ENCODE assay signal across 14 cellular contexts in the genomic region with DNA sequence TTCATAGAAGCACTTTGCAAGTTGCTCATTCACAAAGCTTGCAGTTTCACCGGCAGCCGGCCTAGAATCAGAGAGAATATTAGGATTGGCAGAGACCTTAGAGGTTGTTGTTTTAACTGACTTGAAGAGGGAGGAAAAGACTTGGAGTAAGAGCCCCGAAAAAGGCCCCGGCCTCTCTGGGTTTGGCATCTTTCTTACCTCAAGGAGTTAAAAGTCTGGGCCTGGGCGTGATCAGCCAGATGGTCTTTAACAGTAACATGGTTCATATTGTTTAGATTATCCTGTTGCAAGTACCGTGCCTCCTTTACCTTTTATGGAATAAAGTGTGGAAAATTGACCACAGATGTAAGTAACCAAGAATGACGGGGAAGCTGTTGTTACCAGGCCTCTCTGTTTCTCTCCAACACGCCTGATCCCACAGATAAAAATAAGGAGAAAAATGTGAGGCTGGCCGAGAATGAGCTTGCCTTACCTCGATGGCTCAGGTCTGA. TPM values are rescaled to one million over a fixed set of nuclear protein-coding genes. Genes with fewer than 3 reads are reported as not detected.
DNase-seq lines count a peak whose midpoint lies in the region; ATAC-seq, FAIRE-seq and TF ChIP-seq lines count a peak whose summit lies in the region.
"Had no signal": no experiment of that assay in that cellular context is flagged by ENCODE, and none has a peak within 500 bp of the region (broad histone marks: within the 10 kb centered on the region; RNA-seq: fewer than 3 reads in every experiment).

No MANE protein-coding gene starts in this region.

- WGBS in right cardiac atrium, result 53% methylated on average over 10 of the region's 10 CpGs

- peak overlapping the region; percentile 42 for H3K4me3 Mint-ChIP-seq in astrocyte (ENCODE audit: unreplicated experiment)
- H3K4me3 Mint-ChIP-seq in activated CD4-positive, alpha-beta T cell treated with anti-CD3 and anti-CD28 coated beads for 36 hours, result no peak overlapping the region
- no peak overlapping the region for H3K4me3 Mint-ChIP-seq in naive thymus-derived CD4-positive, alpha-beta T cell
- H3K4me3 Mint-ChIP-seq: WTC11 had no signal

- DNase-seq in EH (ENCODE audit: low read depth), result peak; percentile 96
- DNase-seq in astrocyte (ENCODE audit: low read depth), result peak; percentile 97
- no peak for DNase-seq in right cardiac atrium
- DNase-seq in GM19240 (ENCODE audit: insufficient read length, low spot score), result no peak
- no peak for DNase-seq in activated CD4-positive, alpha-beta T cell treated with anti-CD3 and anti-CD28 coated beads for 36 hours
- no peak for DNase-seq in naive thymus-derived CD4-positive, alpha-beta T cell
- no peak for DNase-seq in activated naive CD4-positive, alpha-beta T cell treated with anti-CD3 and anti-CD28 coated beads, Interleukin-2, amount 50 U/mL, for 16 hours
- DNase-seq: activated effector memory CD4-positive, alpha-beta T cell treated with Interleukin-2 at 50 U/mL for 16 hours; GOT3; NCI-H1105 treated with DMSO at 0.1 percent for 48 hours; stimulated activated CD4-positive, alpha-beta T cell treated with anti-CD3 and anti-CD28 coated beads, Interleukin-1b, Interleukin-23, amount 100 ng/mL, for 48 hours; testis had no signal

- H3K4me2 ChIP-seq in astrocyte (ENCODE audit: low read length), result peak overlapping the region; percentile 66

- FAIRE-seq in astrocyte (lab: Jason Lieb, UNC), result peak; percentile 64

- H3K4me3 ChIP-seq in astrocyte (ENCODE audit: insufficient read depth, low read depth, low read length) (peak overlapping the region; percentile 13), right cardiac atrium (ENCODE audit: low read length) (no peak overlapping the region), skin epidermis (no peak overlapping the region)
- no peak overlapping the region for H3K4me3 ChIP-seq in naive thymus-derived CD4-positive, alpha-beta T cell (ENCODE audit: low read length)
- H3K4me3 ChIP-seq: testis had no signal

- H3K9ac ChIP-seq in astrocyte (ENCODE audit: low read length), result peak overlapping the region; percentile 65

- peaks cover 14% of the 10 kb centered on the region for H3K36me3 Mint-ChIP-seq in astrocyte (ENCODE audit: low read depth, unreplicated experiment)
- no peaks in the 10 kb centered on the region for H3K36me3 Mint-ChIP-seq in activated CD4-positive, alpha-beta T cell treated with anti-CD3 and anti-CD28 coated beads for 36 hours (ENCODE audit: low read depth)
- H3K36me3 Mint-ChIP-seq in naive thymus-derived CD4-positive, alpha-beta T cell, result no peaks in the 10 kb centered on the region
- H3K36me3 Mint-ChIP-seq: WTC11 had no signal

- H3K9me3 ChIP-seq in astrocyte (ENCODE audit: insufficient read depth, low read depth, low read length), result no peaks in the 10 kb centered on the region
- no peaks in the 10 kb centered on the region for H3K9me3 ChIP-seq in right cardiac atrium (ENCODE audit: control insufficient read depth, low read length)
- no peaks in the 10 kb centered on the region for H3K9me3 ChIP-seq in naive thymus-derived CD4-positive, alpha-beta T cell (ENCODE audit: control insufficient read depth in 2 of 3, low read length in 3 of 3)
- H3K9me3 ChIP-seq: testis had no signal

- H3K27me3 Mint-ChIP-seq in astrocyte (ENCODE audit: low read depth, unreplicated experiment), result no peaks in the 10 kb centered on the region
- H3K27me3 Mint-ChIP-seq in activated CD4-positive, alpha-beta T cell treated with anti-CD3 and anti-CD28 coated beads for 36 hours, result no peaks in the 10 kb centered on the region
- peaks cover 0 to 16% (median 6%) of the 10 kb centered on the region in 5 donors for H3K27me3 Mint-ChIP-seq in naive thymus-derived CD4-positive, alpha-beta T cell

- intact Hi-C loops in right cardiac atrium (cut with DNase I), result no loop called here
- intact Hi-C loops in activated CD4-positive, alpha-beta T cell treated with anti-CD3 and anti-CD28 coated beads for 36 hours (cut with DNase I, micrococcal nuclease), result no loop called here
- intact Hi-C loops in naive thymus-derived CD4-positive, alpha-beta T cell (cut with micrococcal nuclease), result no loop called here

- H3K27ac ChIP-seq in astrocyte (ENCODE audit: low read depth, low read length) (peak overlapping the region; percentile 82), right cardiac atrium (ENCODE audit: low read length) (peak overlapping the region; percentile 91), skin epidermis (peak overlapping the region in 15 of 21 experiments; percentile 5 to 71 (median 59))
- no peak overlapping the region for H3K27ac ChIP-seq in naive thymus-derived CD4-positive, alpha-beta T cell (ENCODE audit: low read depth, low read length)

- CTCF ChIA-PET in activated CD4-positive, alpha-beta T cell treated with anti-CD3 and anti-CD28 coated beads for 36 hours (lab: Charles Lee), result interaction anchor here (1.2 to 1.3 kb wide), 2 partner anchors 19 to 152 kb away, joined by 3 read pairs; no protein-coding TSS in a partner anchor
- CTCF ChIA-PET in naive thymus-derived CD4-positive, alpha-beta T cell (lab: Charles Lee), result no interaction called here

- ATAC-seq in right cardiac atrium, result no peak
- no peak for ATAC-seq in activated CD4-positive, alpha-beta T cell treated with anti-CD3 and anti-CD28 coated beads for 36 hours
- ATAC-seq in naive thymus-derived CD4-positive, alpha-beta T cell, result no peak
- ATAC-seq: WTC11 had no signal

- H3K36me3 ChIP-seq in astrocyte (ENCODE audit: insufficient read depth, low read length), result peaks cover 3% of the 10 kb centered on the region
- no peaks in the 10 kb centered on the region for H3K36me3 ChIP-seq in naive thymus-derived CD4-positive, alpha-beta T cell (ENCODE audit: control insufficient read depth in 2 of 3, insufficient read depth in 3 of 3, low read length in 3 of 3)

- peaks cover 52% of the 10 kb centered on the region for H3K4me1 ChIP-seq in astrocyte (ENCODE audit: insufficient read depth, low read length)
- H3K4me1 ChIP-seq in right cardiac atrium (ENCODE audit: control insufficient read depth, insufficient read depth, low read length), result peaks cover 29% of the 10 kb centered on the region
- H3K4me1 ChIP-seq in naive thymus-derived CD4-positive, alpha-beta T cell (ENCODE audit: control insufficient read depth in 2 of 2, insufficient read depth in 2 of 2, low read length in 2 of 2), result no peaks in the 10 kb centered on the region

- TF ChIP-seq CTCF in astrocyte (IDR thresholded peaks at IDR 0.05; ENCODE audit: insufficient read depth, low read depth, low read length), result no peak

- peaks cover 43% of the 10 kb centered on the region for H3K4me1 Mint-ChIP-seq in astrocyte (ENCODE audit: low read depth, unreplicated experiment)
- no peaks in the 10 kb centered on the region for H3K4me1 Mint-ChIP-seq in activated CD4-positive, alpha-beta T cell treated with anti-CD3 and anti-CD28 coated beads for 36 hours
- H3K4me1 Mint-ChIP-seq in naive thymus-derived CD4-positive, alpha-beta T cell, result no peaks in the 10 kb centered on the region

- H3K27me3 ChIP-seq in astrocyte (ENCODE audit: insufficient read depth, low read length) (no peaks in the 10 kb centered on the region), right cardiac atrium (ENCODE audit: control insufficient read depth, insufficient read depth) (no peaks in the 10 kb centered on the region)
- no peaks in the 10 kb centered on the region for H3K27me3 ChIP-seq in naive thymus-derived CD4-positive, alpha-beta T cell (ENCODE audit: control insufficient read depth in 2 of 2, insufficient read depth in 2 of 2, low read length in 2 of 2)
- H3K27me3 ChIP-seq: testis had no signal

- peak overlapping the region; percentile 3 for H2AFZ ChIP-seq in astrocyte (ENCODE audit: low read depth, low read length)

- H3K9me3 Mint-ChIP-seq in astrocyte (ENCODE audit: unreplicated experiment), result peaks cover 1% of the 10 kb centered on the region
- H3K9me3 Mint-ChIP-seq in activated CD4-positive, alpha-beta T cell treated with anti-CD3 and anti-CD28 coated beads for 36 hours (ENCODE audit: low read depth), result no peaks in the 10 kb centered on the region
- no peaks in the 10 kb centered on the region for H3K9me3 Mint-ChIP-seq in naive thymus-derived CD4-positive, alpha-beta T cell

- peaks cover 85% of the 10 kb centered on the region for H3K79me2 ChIP-seq in astrocyte (ENCODE audit: insufficient read depth, low read length)

- POLR2A ChIA-PET in activated CD4-positive, alpha-beta T cell treated with anti-CD3 and anti-CD28 coated beads for 36 hours (lab: Charles Lee), result no interaction called here
- POLR2A ChIA-PET in naive thymus-derived CD4-positive, alpha-beta T cell (lab: Charles Lee), result no interaction called here

- peak overlapping the region; percentile 83 for H3K27ac Mint-ChIP-seq in astrocyte (ENCODE audit: unreplicated experiment)
- no peak overlapping the region for H3K27ac Mint-ChIP-seq in activated CD4-positive, alpha-beta T cell treated with anti-CD3 and anti-CD28 coated beads for 36 hours
- H3K27ac Mint-ChIP-seq in naive thymus-derived CD4-positive, alpha-beta T cell, result no peak overlapping the region
- H3K27ac Mint-ChIP-seq: WTC11 had no signal

- peaks cover 9% of the 10 kb centered on the region for H4K20me1 ChIP-seq in astrocyte (ENCODE audit: insufficient read depth, low read length)

RNA-seq across cellular contexts. Expression of a gene that starts 56.2 kb away (rescaled TPM):
- total RNA-seq in astrocyte, result 106 TPM in 2 replicates
- total RNA-seq in right cardiac atrium, result 100 to 1,000 TPM in 1 of 4 donors, 10 to 100 TPM in 3; 61.4 to 116 (median 76.5) TPM
- 30.6 TPM for polyA plus RNA-seq in right cardiac atrium
- total RNA-seq in activated CD4-positive, alpha-beta T cell treated with anti-CD3 and anti-CD28 coated beads for 36 hours, result under 1 TPM; 0.11 to 0.14 TPM
- total RNA-seq in naive thymus-derived CD4-positive, alpha-beta T cell, result under 1 TPM; 0.07 to 0.97 (median 0.73) TPM
- under 1 TPM; 0.38 to 0.69 TPM for polyA plus RNA-seq in naive thymus-derived CD4-positive, alpha-beta T cell

Comparison
In these comparisons a context has a peak if more than half of its experiments do, and no peak if none do; other contexts are left out.
1. DNase-seq: peak in EH (single experiment) and astrocyte (single experiment); none in right cardiac atrium (0 of 3), GM19240 (single experiment), activated CD4-positive, alpha-beta T cell treated with anti-CD3 and anti-CD28 coated beads for 36 hours (single experiment), naive thymus-derived CD4-positive, alpha-beta T cell (0 of 9) and activated naive CD4-positive, alpha-beta T cell treated with anti-CD3 and anti-CD28 coated beads, Interleukin-2, amount 50 U/mL, for 16 hours (single experiment).
2. RNA of a gene that starts 56.2 kb away (total RNA-seq): 106 TPM in astrocyte and 61.4 to 116 TPM in right cardiac atrium; 0.07 to 0.97 TPM in naive thymus-derived CD4-positive, alpha-beta T cell and 0.11 to 0.14 TPM in activated CD4-positive, alpha-beta T cell treated with anti-CD3 and anti-CD28 coated beads for 36 hours; every median in the first group is over 10 times any median in the second.